1 cellular context compared by ENCODE assay signal in the genomic region with DNA sequence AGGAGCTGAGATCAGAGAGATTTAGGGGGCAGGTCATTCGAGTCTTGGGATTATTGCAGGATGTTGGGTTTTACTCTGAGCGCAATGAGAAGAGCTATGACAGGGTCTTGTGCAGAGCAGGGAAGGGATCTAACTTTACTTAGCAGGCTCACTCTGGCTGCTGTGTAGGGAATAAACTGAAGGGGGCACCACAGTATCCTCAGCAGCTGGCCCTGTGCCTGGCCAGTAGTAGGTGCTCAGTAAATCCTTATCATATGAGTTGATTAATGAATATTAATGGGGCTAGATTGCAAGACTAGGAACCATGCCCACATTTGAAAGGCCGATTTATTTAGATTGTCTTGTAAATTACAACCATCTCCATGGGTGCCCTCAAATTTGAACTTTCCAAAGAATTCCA.
TF ChIP-seq lines count a peak whose summit lies in the region.

No MANE protein-coding gene starts in this region.

TF ChIP-seq in IMR-90, 13 proteins besides CTCF, POLR2A, EP300 and RAD21 (continued from another document):
- TF ChIP-seq, protein P1, sequence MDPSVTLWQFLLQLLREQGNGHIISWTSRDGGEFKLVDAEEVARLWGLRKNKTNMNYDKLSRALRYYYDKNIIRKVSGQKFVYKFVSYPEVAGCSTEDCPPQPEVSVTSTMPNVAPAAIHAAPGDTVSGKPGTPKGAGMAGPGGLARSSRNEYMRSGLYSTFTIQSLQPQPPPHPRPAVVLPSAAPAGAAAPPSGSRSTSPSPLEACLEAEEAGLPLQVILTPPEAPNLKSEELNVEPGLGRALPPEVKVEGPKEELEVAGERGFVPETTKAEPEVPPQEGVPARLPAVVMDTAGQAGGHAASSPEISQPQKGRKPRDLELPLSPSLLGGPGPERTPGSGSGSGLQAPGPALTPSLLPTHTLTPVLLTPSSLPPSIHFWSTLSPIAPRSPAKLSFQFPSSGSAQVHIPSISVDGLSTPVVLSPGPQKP (IDR thresholded peaks at IDR 0.05; ENCODE audit: borderline replicate concordance, low read depth, low read length), result no peak
- TF ChIP-seq FOS (IDR thresholded peaks at IDR 0.05; ENCODE audit: low read depth, low read length) (no peak), MXI1 (IDR thresholded peaks at IDR 0.05; ENCODE audit: borderline replicate concordance, low read depth, low read length) (no peak), SMC3 (IDR thresholded peaks at IDR 0.05; ENCODE audit: low read depth, low read length) (no peak; the same call in 1 of the 2 replicates), RFX5 (IDR thresholded peaks at IDR 0.05; ENCODE audit: low read depth, low read length) (no peak)
TF ChIP-seq in IMR-90: peak in this region for 0.
